Comparison of ENCODE assay signal across 26 cellular contexts in the genomic region with DNA sequence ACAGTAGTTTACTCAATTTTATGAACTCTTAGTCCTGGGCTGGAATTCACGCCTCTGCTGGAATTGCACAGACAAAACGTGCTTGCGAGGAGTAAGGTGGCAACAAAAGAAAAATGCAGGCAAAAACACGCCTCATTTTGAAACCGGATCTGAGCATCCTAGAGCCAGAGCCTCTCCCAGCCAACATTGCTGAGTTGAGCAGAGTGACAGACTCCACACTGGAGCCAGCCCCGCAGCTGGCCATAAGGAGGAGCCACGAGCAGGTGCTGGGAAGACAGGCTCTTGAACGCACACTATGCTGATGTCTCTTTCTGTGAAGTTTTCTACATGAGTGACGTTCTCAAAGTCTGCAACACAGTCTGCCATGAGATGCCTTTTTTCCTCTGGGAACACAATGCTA. TPM values are rescaled to one million over a fixed set of nuclear protein-coding genes. Genes with fewer than 3 reads are reported as not detected.
A peak's percentile ranks its signal among the peaks of the same experiment; 100 is the strongest.
DNase-seq lines count a peak whose midpoint lies in the region; ATAC-seq and TF ChIP-seq lines count a peak whose summit lies in the region.
"Had no signal": no experiment of that assay in that cellular context is flagged by ENCODE, and none has a peak within 500 bp of the region (broad histone marks: within the 10 kb centered on the region; RNA-seq: fewer than 3 reads in every experiment).

No MANE protein-coding gene starts in this region.

- intact Hi-C loops in PC-3 (cut with micrococcal nuclease) = no loop called here
- intact Hi-C loops in activated T-helper 1 cell treated with anti-CD3 and anti-CD28 coated beads, Interleukin-12 subunit alpha, Interleukin-12 subunit beta, Interleukin-2, Interleukin-4 antibody, amounts not matched to agents 30 ng/mL and 10 ng/mL and 1 ng/mL, durations not matched to agents 14 hours and 24 hours and 36 hours (cut with micrococcal nuclease) = no loop called here

- H3K4me3 Mint-ChIP-seq in naive thymus-derived CD8-positive, alpha-beta T cell = no peak overlapping the region
- H3K4me3 Mint-ChIP-seq in activated T-helper 1 cell treated with anti-CD3 and anti-CD28 coated beads, Interleukin-12 subunit alpha, Interleukin-12 subunit beta, Interleukin-2, Interleukin-4 antibody, amounts not matched to agents 30 ng/mL and 10 ng/mL and 1 ng/mL, durations not matched to agents 14 hours and 24 hours and 36 hours = no peak overlapping the region
- H3K4me3 Mint-ChIP-seq: activated CD8-positive, alpha-beta T cell treated with anti-CD3 and anti-CD28 coated beads for 36 hours; natural killer cell treated with Interleukin-12 subunit alpha and Interleukin-12 subunit beta and Interleukin-15 and Interleukin-18, amount 100 ng/mL, for 72 hours; T-helper 2 cell treated with Interferon-gamma antibody and Interleukin-4, amounts not matched to agents 5 μg/mL and 100 μg/mL, for 36 hours had no signal

- DNase-seq in DMS53 (lab: John Stamatoyannopoulos, UW) = peak; percentile 88
- DNase-seq in H7 = peak; percentile 49
- peak; percentile 20 for DNase-seq in PC-3
- DNase-seq in foreskin keratinocyte = no peak
- DNase-seq in naive thymus-derived CD8-positive, alpha-beta T cell = no peak
- DNase-seq in pons (ENCODE audit: low spot score) = no peak
- DNase-seq in activated T-helper 1 cell treated with anti-CD3 and anti-CD28 coated beads, Interleukin-12 subunit alpha, Interleukin-12 subunit beta, Interleukin-2, Interleukin-4 antibody, amounts not matched to agents 30 ng/mL and 10 ng/mL and 1 ng/mL, durations not matched to agents 14 hours and 24 hours and 36 hours (ENCODE audit: low spot score) = no peak
- DNase-seq in DMS79 treated with DMSO at 0.1 percent for 48 hours (lab: John Stamatoyannopoulos, UW) = no peak
- DNase-seq: activated CD8-positive, alpha-beta T cell treated with anti-CD3 and anti-CD28 coated beads for 36 hours; AML-193; GOT3; head of caudate nucleus; left colon; NCI-H1092 treated with DMSO at 0.1 percent for 48 hours; NCI-H2227 treated with DMSO at 0.1 percent for 48 hours; pancreas; SK-N-SH; stimulated activated CD4-positive, alpha-beta T cell treated with anti-CD3 and anti-CD28 coated beads, Interleukin-15, amount 100 ng/mL, for 24 hours; stomach; transverse colon had no signal

- no peak overlapping the region for H3K4me2 ChIP-seq in PC-3 (ENCODE audit: low read length)
- H3K4me2 ChIP-seq: SK-N-SH had no signal

- peaks cover 0 to 6% (median 0%) of the 10 kb centered on the region in 4 donors for H3K4me1 Mint-ChIP-seq in naive thymus-derived CD8-positive, alpha-beta T cell
- peaks cover 6% of the 10 kb centered on the region for H3K4me1 Mint-ChIP-seq in activated T-helper 1 cell treated with anti-CD3 and anti-CD28 coated beads, Interleukin-12 subunit alpha, Interleukin-12 subunit beta, Interleukin-2, Interleukin-4 antibody, amounts not matched to agents 30 ng/mL and 10 ng/mL and 1 ng/mL, durations not matched to agents 14 hours and 24 hours and 36 hours (ENCODE audit: low read depth)

- H3K27ac Mint-ChIP-seq in naive thymus-derived CD8-positive, alpha-beta T cell = no peak overlapping the region
- no peak overlapping the region for H3K27ac Mint-ChIP-seq in activated T-helper 1 cell treated with anti-CD3 and anti-CD28 coated beads, Interleukin-12 subunit alpha, Interleukin-12 subunit beta, Interleukin-2, Interleukin-4 antibody, amounts not matched to agents 30 ng/mL and 10 ng/mL and 1 ng/mL, durations not matched to agents 14 hours and 24 hours and 36 hours
- H3K27ac Mint-ChIP-seq: activated CD8-positive, alpha-beta T cell treated with anti-CD3 and anti-CD28 coated beads for 36 hours; natural killer cell treated with Interleukin-12 subunit alpha and Interleukin-12 subunit beta and Interleukin-15 and Interleukin-18, amount 100 ng/mL, for 72 hours; T-helper 2 cell treated with Interferon-gamma antibody and Interleukin-4, amounts not matched to agents 5 μg/mL and 100 μg/mL, for 36 hours had no signal

- H4K20me1 ChIP-seq in PC-3 (ENCODE audit: low read length) = no peaks in the 10 kb centered on the region

- H3K9me3 Mint-ChIP-seq in naive thymus-derived CD8-positive, alpha-beta T cell = no peaks in the 10 kb centered on the region
- H3K9me3 Mint-ChIP-seq in activated T-helper 1 cell treated with anti-CD3 and anti-CD28 coated beads, Interleukin-12 subunit alpha, Interleukin-12 subunit beta, Interleukin-2, Interleukin-4 antibody, amounts not matched to agents 30 ng/mL and 10 ng/mL and 1 ng/mL, durations not matched to agents 14 hours and 24 hours and 36 hours = no peaks in the 10 kb centered on the region
- H3K9me3 Mint-ChIP-seq: activated CD8-positive, alpha-beta T cell treated with anti-CD3 and anti-CD28 coated beads for 36 hours; natural killer cell treated with Interleukin-12 subunit alpha and Interleukin-12 subunit beta and Interleukin-15 and Interleukin-18, amount 100 ng/mL, for 72 hours; T-helper 2 cell treated with Interferon-gamma antibody and Interleukin-4, amounts not matched to agents 5 μg/mL and 100 μg/mL, for 36 hours had no signal

- no peaks in the 10 kb centered on the region for H3K9me2 ChIP-seq in PC-3 (replicated peaks; ENCODE audit: low read length)
- H3K9me2 ChIP-seq: SK-N-SH had no signal

- no peaks in the 10 kb centered on the region for H3K27me3 ChIP-seq in H7 (ENCODE audit: control insufficient read depth, insufficient read depth, low read length)
- H3K27me3 ChIP-seq in PC-3 (ENCODE audit: low read length) = no peaks in the 10 kb centered on the region
- no peaks in the 10 kb centered on the region for H3K27me3 ChIP-seq in foreskin keratinocyte
- H3K27me3 ChIP-seq: breast epithelium, pancreas, stomach, transverse colon had no signal

- ATAC-seq in PC-3 (peak; percentile 74), foreskin keratinocyte (peak; percentile 24)
- ATAC-seq in naive thymus-derived CD8-positive, alpha-beta T cell = no peak
- ATAC-seq: activated CD8-positive, alpha-beta T cell treated with anti-CD3 and anti-CD28 coated beads for 36 hours; left colon; natural killer cell treated with Interleukin-12 subunit alpha and Interleukin-12 subunit beta and Interleukin-15 and Interleukin-18, amount 100 ng/mL, for 72 hours; pancreas; sciatic nerve had no signal

- H3K4me3 ChIP-seq in H7 (ENCODE audit: insufficient read depth, low read depth, low read length) = no peak overlapping the region
- no peak overlapping the region for H3K4me3 ChIP-seq in PC-3 (ENCODE audit: low read length)
- H3K4me3 ChIP-seq: breast epithelium, coronary artery, pancreas, stomach, transverse colon had no signal

- H3K9me3 ChIP-seq in PC-3 (ENCODE audit: low read length) = no peaks in the 10 kb centered on the region
- H3K9me3 ChIP-seq: breast epithelium, pancreas, SK-N-SH, stomach, transverse colon had no signal

- peaks cover 9% of the 10 kb centered on the region for H3K4me1 ChIP-seq in PC-3 (ENCODE audit: insufficient read depth, low read length)
- H3K4me1 ChIP-seq in foreskin keratinocyte = no peaks in the 10 kb centered on the region
- H3K4me1 ChIP-seq: breast epithelium, pancreas, stomach, transverse colon had no signal

- TF ChIP-seq CTCF in PC-3 (conservative IDR thresholded peaks at IDR 0.05; ENCODE audit: low read depth, low read length) = peak; percentile 29
- TF ChIP-seq CTCF in foreskin keratinocyte (conservative IDR thresholded peaks at IDR 0.05) = no peak

- H3K27ac ChIP-seq in PC-3 (ENCODE audit: low read length) (no peak overlapping the region), foreskin keratinocyte (no peak overlapping the region)
- H3K27ac ChIP-seq: breast epithelium, coronary artery, HL-60, pancreas, stomach, transverse colon had no signal

- H3K36me3 Mint-ChIP-seq in naive thymus-derived CD8-positive, alpha-beta T cell = peaks cover 0 to 4% (median 0%) of the 10 kb centered on the region in 3 donors
- no peaks in the 10 kb centered on the region for H3K36me3 Mint-ChIP-seq in activated T-helper 1 cell treated with anti-CD3 and anti-CD28 coated beads, Interleukin-12 subunit alpha, Interleukin-12 subunit beta, Interleukin-2, Interleukin-4 antibody, amounts not matched to agents 30 ng/mL and 10 ng/mL and 1 ng/mL, durations not matched to agents 14 hours and 24 hours and 36 hours (ENCODE audit: low read depth)
- H3K36me3 Mint-ChIP-seq: natural killer cell treated with Interleukin-12 subunit alpha and Interleukin-12 subunit beta and Interleukin-15 and Interleukin-18, amount 100 ng/mL, for 72 hours had no signal

- H3K36me3 ChIP-seq in H7 (replicated peaks; ENCODE audit: control insufficient read depth, insufficient read depth, low read length) (no peaks in the 10 kb centered on the region), PC-3 (ENCODE audit: low read depth, low read length) (no peaks in the 10 kb centered on the region)
- H3K36me3 ChIP-seq: breast epithelium, pancreas, stomach, transverse colon had no signal

- no peak overlapping the region for H3K9ac ChIP-seq in PC-3 (ENCODE audit: low read length)
- H3K9ac ChIP-seq: SK-N-SH had no signal

- POLR2A ChIA-PET in PC-3 (lab: Charles Lee; ENCODE audit: unreplicated experiment) = no interaction called here
- POLR2A ChIA-PET in naive thymus-derived CD8-positive, alpha-beta T cell (lab: Charles Lee) = no interaction called here

- no peak overlapping the region for H2AFZ ChIP-seq in PC-3 (ENCODE audit: low read length)

- H3K79me2 ChIP-seq in PC-3 (ENCODE audit: low read length) = no peaks in the 10 kb centered on the region

- CTCF ChIA-PET in PC-3 (lab: Charles Lee) = no interaction called here

- BruUV-seq in PC-3 (replicated peaks; lab: Mats Ljungman, UMichigan) = no TSS peak

- H3K27me3 Mint-ChIP-seq in naive thymus-derived CD8-positive, alpha-beta T cell = peaks cover 5 to 24% (median 13%) of the 10 kb centered on the region in 5 donors
- H3K27me3 Mint-ChIP-seq in activated T-helper 1 cell treated with anti-CD3 and anti-CD28 coated beads, Interleukin-12 subunit alpha, Interleukin-12 subunit beta, Interleukin-2, Interleukin-4 antibody, amounts not matched to agents 30 ng/mL and 10 ng/mL and 1 ng/mL, durations not matched to agents 14 hours and 24 hours and 36 hours (ENCODE audit: insufficient read depth) = peaks cover 5% of the 10 kb centered on the region

- no peaks in the 10 kb centered on the region for H3F3A ChIP-seq in PC-3 (ENCODE audit: low read length, unreplicated experiment)

RNA-seq across cellular contexts. Expression of a gene that starts 14.6 kb away (rescaled TPM):
- 104 and 124 TPM in 2 replicates for total RNA-seq in H7 (2014; rRNA removed; shearing (Covaris generic))
- total RNA-seq in PC-3 (2014; rRNA removed) (141 and 167 TPM in 2 replicates), foreskin keratinocyte (143 and 150 TPM in 2 replicates)
- 181 and 189 TPM in 2 replicates for polyA plus RNA-seq in foreskin keratinocyte
- 10 to 100 TPM; 25.3 to 30.1 TPM for total RNA-seq in naive thymus-derived CD8-positive, alpha-beta T cell
- 10 to 100 TPM; 17.6 to 25.6 (median 20.8) TPM for polyA plus RNA-seq in naive thymus-derived CD8-positive, alpha-beta T cell
- total RNA-seq in activated T-helper 1 cell treated with anti-CD3 and anti-CD28 coated beads, Interleukin-12 subunit alpha, Interleukin-12 subunit beta, Interleukin-2, Interleukin-4 antibody, amounts not matched to agents 30 ng/mL and 10 ng/mL and 1 ng/mL, durations not matched to agents 14 hours and 24 hours and 36 hours = 112 and 115 TPM in 2 replicates

Comparison
In these comparisons a context has a peak if more than half of its experiments do, and no peak if none do; other contexts are left out.
1. DNase-seq: peak in DMS53 (single experiment), H7 (single experiment) and PC-3 (single experiment); none in foreskin keratinocyte (0 of 2), naive thymus-derived CD8-positive, alpha-beta T cell (0 of 10), pons (single experiment), activated T-helper 1 cell treated with anti-CD3 and anti-CD28 coated beads, Interleukin-12 subunit alpha, Interleukin-12 subunit beta, Interleukin-2, Interleukin-4 antibody, amounts not matched to agents 30 ng/mL and 10 ng/mL and 1 ng/mL, durations not matched to agents 14 hours and 24 hours and 36 hours (single experiment) and DMS79 treated with DMSO at 0.1 percent for 48 hours (single experiment).
2. ATAC-seq: peak in PC-3 (single experiment) and foreskin keratinocyte (single experiment); none in naive thymus-derived CD8-positive, alpha-beta T cell (0 of 2).